Comparison of ENCODE assay signal across 8 cellular contexts in genomic region chr6:39189915-39190544, GRCh38. TPM values are rescaled to one million over a fixed set of nuclear protein-coding genes. Genes with fewer than 3 reads are reported as not detected.
DNase-seq lines count a peak whose midpoint lies in the region; ATAC-seq and TF ChIP-seq lines count a peak whose summit lies in the region.

No MANE protein-coding gene starts in this region.

- TF ChIP-seq POLR2A in upper lobe of left lung (IDR thresholded peaks at IDR 0.05), result no peak

- H3K27me3 ChIP-seq in upper lobe of left lung, result no peaks in the 10 kb centered on the region

- peak; percentile 64 for ATAC-seq in activated naive CD8-positive, alpha-beta T cell treated with anti-CD3 and anti-CD28 coated beads, Interleukin-2, amount 10 ng/mL, durations not matched to agents 7 days and 5 days (ENCODE audit: low read depth)
- ATAC-seq in upper lobe of left lung (ENCODE audit: low FRiP score in 2 of 2), result peak; percentile 67 to 73
- ATAC-seq in GM19035 (IDR thresholded peaks at IDR 0.05; ENCODE audit: unreplicated experiment), result no peak
- ATAC-seq in activated T-cell treated with anti-CD3 and anti-CD28 coated beads, Interleukin-2, amount 50 U/mL, for 4 hours, result no peak

- H3K36me3 Mint-ChIP-seq in activated naive CD8-positive, alpha-beta T cell treated with anti-CD3 and anti-CD28 coated beads, Interleukin-2, amount 10 ng/mL, durations not matched to agents 7 days and 5 days, result peaks cover 15% of the 10 kb centered on the region
- H3K36me3 Mint-ChIP-seq in activated T-cell treated with anti-CD3 and anti-CD28 coated beads, Interleukin-2, amount 50 U/mL, for 4 hours (ENCODE audit: insufficient read depth), result peaks cover 7% of the 10 kb centered on the region

- peaks cover 4 to 33% (median 20%) of the 10 kb centered on the region in 4 donors for H3K36me3 ChIP-seq in upper lobe of left lung

- no peak overlapping the region for H3K4me3 Mint-ChIP-seq in activated naive CD8-positive, alpha-beta T cell treated with anti-CD3 and anti-CD28 coated beads, Interleukin-2, amount 10 ng/mL, durations not matched to agents 7 days and 5 days
- no peak overlapping the region for H3K4me3 Mint-ChIP-seq in activated T-cell treated with anti-CD3 and anti-CD28 coated beads, Interleukin-2, amount 50 U/mL, for 4 hours

- no peak for TF ChIP-seq EP300 in Ishikawa (IDR thresholded peaks at IDR 0.05; ENCODE audit: borderline replicate concordance)
- TF ChIP-seq EP300 in upper lobe of left lung (IDR thresholded peaks at IDR 0.05), result no peak

- H3K9me3 ChIP-seq in upper lobe of left lung, result no peaks in the 10 kb centered on the region

- H3K27me3 Mint-ChIP-seq in activated naive CD8-positive, alpha-beta T cell treated with anti-CD3 and anti-CD28 coated beads, Interleukin-2, amount 10 ng/mL, durations not matched to agents 7 days and 5 days, result no peaks in the 10 kb centered on the region
- H3K27me3 Mint-ChIP-seq in activated T-cell treated with anti-CD3 and anti-CD28 coated beads, Interleukin-2, amount 50 U/mL, for 4 hours (ENCODE audit: low read depth), result no peaks in the 10 kb centered on the region

- 54 to 58% methylated on average over 6 to 15 of the region's 15 CpGs for WGBS in upper lobe of left lung, 2 donors

- H3K4me1 Mint-ChIP-seq in activated naive CD8-positive, alpha-beta T cell treated with anti-CD3 and anti-CD28 coated beads, Interleukin-2, amount 10 ng/mL, durations not matched to agents 7 days and 5 days, result peaks cover 13% of the 10 kb centered on the region
- H3K4me1 Mint-ChIP-seq in activated T-cell treated with anti-CD3 and anti-CD28 coated beads, Interleukin-2, amount 50 U/mL, for 4 hours (ENCODE audit: low read depth), result peaks cover 7% of the 10 kb centered on the region

- no peak overlapping the region for H3K4me3 ChIP-seq in upper lobe of left lung

- peaks cover 0 to 37% (median 17%) of the 10 kb centered on the region in 4 donors for H3K4me1 ChIP-seq in upper lobe of left lung

- TF ChIP-seq CTCF in upper lobe of left lung (IDR thresholded peaks at IDR 0.05), result peak; percentile 39 to 81 (median 60)

- POLR2A ChIA-PET in activated naive CD8-positive, alpha-beta T cell treated with anti-CD3 and anti-CD28 coated beads, Interleukin-2, amount 10 ng/mL, durations not matched to agents 7 days and 5 days (lab: Charles Lee), result interaction anchor here (1.3 kb wide), 1 partner anchor 29 kb away, joined by 3 read pairs; no protein-coding TSS in a partner anchor

- peak; percentile 61 for TF ChIP-seq RAD21 in Ishikawa (IDR thresholded peaks at IDR 0.05; ENCODE audit: low read depth)

- H3K9me3 Mint-ChIP-seq in activated naive CD8-positive, alpha-beta T cell treated with anti-CD3 and anti-CD28 coated beads, Interleukin-2, amount 10 ng/mL, durations not matched to agents 7 days and 5 days, result no peaks in the 10 kb centered on the region
- no peaks in the 10 kb centered on the region for H3K9me3 Mint-ChIP-seq in activated T-cell treated with anti-CD3 and anti-CD28 coated beads, Interleukin-2, amount 50 U/mL, for 4 hours

- peak; percentile 8 to 14 for DNase-seq in NOMO-1 (lab: John Stamatoyannopoulos, UW; ENCODE audit: unreplicated experiment in 2 of 2)
- no peak for DNase-seq in NOMO-1 treated with dmso at 0.1 percent for 144 hours (lab: John Stamatoyannopoulos, UW; ENCODE audit: unreplicated experiment)
- DNase-seq in activated naive CD8-positive, alpha-beta T cell treated with anti-CD3 and anti-CD28 coated beads, Interleukin-2, amount 10 ng/mL, durations not matched to agents 7 days and 5 days, result no peak
- DNase-seq in islet precursor cell, result peak; percentile 88
- DNase-seq in upper lobe of left lung, result peak; percentile 36 to 85
- no peak for DNase-seq in activated T-cell treated with anti-CD3 and anti-CD28 coated beads, Interleukin-2, amount 50 U/mL, for 4 hours

- H3K27ac Mint-ChIP-seq in activated naive CD8-positive, alpha-beta T cell treated with anti-CD3 and anti-CD28 coated beads, Interleukin-2, amount 10 ng/mL, durations not matched to agents 7 days and 5 days, result peak overlapping the region; percentile 19

- H3K27ac ChIP-seq in upper lobe of left lung, result peak overlapping the region in 2 of 4 donors; percentile 52 to 61

TF ChIP-seq in Ishikawa, 13 proteins besides CTCF, POLR2A, EP300 and RAD21:
- TF ChIP-seq TEAD4 (IDR thresholded peaks at IDR 0.05), result no peak
- TF ChIP-seq NFIC (IDR thresholded peaks at IDR 0.05), result no peak
- no peak for TF ChIP-seq TCF12 (IDR thresholded peaks at IDR 0.05; ENCODE audit: low read depth)
- no peak for TF ChIP-seq REST (IDR thresholded peaks at IDR 0.05; ENCODE audit: low read depth)
- no peak for TF ChIP-seq TAF1 (IDR thresholded peaks at IDR 0.05; ENCODE audit: low read depth)
- no peak for TF ChIP-seq YY1 (IDR thresholded peaks at IDR 0.05; ENCODE audit: low read depth)
- no peak for TF ChIP-seq CREB1 (IDR thresholded peaks at IDR 0.05; ENCODE audit: low read depth)
- TF ChIP-seq FOXM1 (IDR thresholded peaks at IDR 0.05; ENCODE audit: borderline replicate concordance, low read depth), result no peak
- TF ChIP-seq EGR1 (IDR thresholded peaks at IDR 0.05), result no peak
- no peak for TF ChIP-seq ZBTB7A (IDR thresholded peaks at IDR 0.05; ENCODE audit: low read depth)
- no peak for TF ChIP-seq USF1 (IDR thresholded peaks at IDR 0.05)
- no peak for TF ChIP-seq CEBPB (IDR thresholded peaks at IDR 0.05)

RNA-seq across cellular contexts. Expression of gene KCNK5, which starts 39.2 kb away (rescaled TPM):
- 1 to 10 TPM; 7.8 to 8.5 TPM for total RNA-seq in activated naive CD8-positive, alpha-beta T cell treated with anti-CD3 and anti-CD28 coated beads, Interleukin-2, amount 10 ng/mL, durations not matched to agents 7 days and 5 days
- 10 to 100 TPM in 5 of 6 donors, 1 to 10 TPM in 1; 8.9 to 34.6 (median 17.3) TPM for total RNA-seq in upper lobe of left lung
- total RNA-seq in activated T-cell treated with anti-CD3 and anti-CD28 coated beads, Interleukin-2, amount 50 U/mL, for 4 hours, result 10 to 100 TPM; 21.3 to 22.9 (median 22.2) TPM

Comparison
In these comparisons a context has a peak if more than half of its experiments do, and no peak if none do; other contexts are left out.
1. DNase-seq: peak in NOMO-1 (2 of 2), islet precursor cell (single experiment) and upper lobe of left lung (2 of 2); none in NOMO-1 treated with dmso at 0.1 percent for 144 hours (single experiment), activated naive CD8-positive, alpha-beta T cell treated with anti-CD3 and anti-CD28 coated beads, Interleukin-2, amount 10 ng/mL, durations not matched to agents 7 days and 5 days (single experiment) and activated T-cell treated with anti-CD3 and anti-CD28 coated beads, Interleukin-2, amount 50 U/mL, for 4 hours (single experiment).
2. ATAC-seq: peak in activated naive CD8-positive, alpha-beta T cell treated with anti-CD3 and anti-CD28 coated beads, Interleukin-2, amount 10 ng/mL, durations not matched to agents 7 days and 5 days (single experiment) and upper lobe of left lung (2 of 2); none in GM19035 (single experiment) and activated T-cell treated with anti-CD3 and anti-CD28 coated beads, Interleukin-2, amount 50 U/mL, for 4 hours (0 of 2).